ENCODE assay signal across 2 cellular contexts in genomic region chr13:80787604-80788003, GRCh38.
TF ChIP-seq lines count a peak whose summit lies in the region.

No MANE protein-coding gene starts in this region.

TF ChIP-seq in SK-N-SH, 30 proteins besides CTCF, POLR2A, EP300 and RAD21 (continued from another document):
- TF ChIP-seq ZBTB33 (IDR thresholded peaks at IDR 0.05; ENCODE audit: borderline replicate concordance, low read depth) = no peak
- no peak for TF ChIP-seq MEF2A (IDR thresholded peaks at IDR 0.05; ENCODE audit: borderline replicate concordance, low read depth)
- TF ChIP-seq FOXM1 (IDR thresholded peaks at IDR 0.05; ENCODE audit: low read depth) = no peak
- no peak for TF ChIP-seq NRF1 (IDR thresholded peaks at IDR 0.05; ENCODE audit: low read depth, low read length)
- TF ChIP-seq, protein P1, sequence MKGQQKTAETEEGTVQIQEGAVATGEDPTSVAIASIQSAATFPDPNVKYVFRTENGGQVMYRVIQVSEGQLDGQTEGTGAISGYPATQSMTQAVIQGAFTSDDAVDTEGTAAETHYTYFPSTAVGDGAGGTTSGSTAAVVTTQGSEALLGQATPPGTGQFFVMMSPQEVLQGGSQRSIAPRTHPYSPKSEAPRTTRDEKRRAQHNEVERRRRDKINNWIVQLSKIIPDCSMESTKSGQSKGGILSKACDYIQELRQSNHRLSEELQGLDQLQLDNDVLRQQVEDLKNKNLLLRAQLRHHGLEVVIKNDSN (IDR thresholded peaks at IDR 0.05; ENCODE audit: borderline replicate concordance, low read depth) = no peak
- TF ChIP-seq, protein P2, sequence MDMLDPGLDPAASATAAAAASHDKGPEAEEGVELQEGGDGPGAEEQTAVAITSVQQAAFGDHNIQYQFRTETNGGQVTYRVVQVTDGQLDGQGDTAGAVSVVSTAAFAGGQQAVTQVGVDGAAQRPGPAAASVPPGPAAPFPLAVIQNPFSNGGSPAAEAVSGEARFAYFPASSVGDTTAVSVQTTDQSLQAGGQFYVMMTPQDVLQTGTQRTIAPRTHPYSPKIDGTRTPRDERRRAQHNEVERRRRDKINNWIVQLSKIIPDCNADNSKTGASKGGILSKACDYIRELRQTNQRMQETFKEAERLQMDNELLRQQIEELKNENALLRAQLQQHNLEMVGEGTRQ (IDR thresholded peaks at IDR 0.05; ENCODE audit: borderline replicate concordance, low read depth, low read length) = no peak
- no peak for TF ChIP-seq NFIC (IDR thresholded peaks at IDR 0.05; ENCODE audit: borderline replicate concordance)
- no peak for TF ChIP-seq TAF1 (IDR thresholded peaks at IDR 0.05; ENCODE audit: borderline replicate concordance, low read depth, low read length)
- no peak for TF ChIP-seq TCF12 (IDR thresholded peaks at IDR 0.05)
- TF ChIP-seq RCOR1 (IDR thresholded peaks at IDR 0.05; ENCODE audit: low read length) = no peak
- no peak for TF ChIP-seq RFX5 (IDR thresholded peaks at IDR 0.05; ENCODE audit: low read length)
- TF ChIP-seq YY1 (IDR thresholded peaks at IDR 0.05; ENCODE audit: low read depth) = no peak
- TF ChIP-seq MXI1 (IDR thresholded peaks at IDR 0.05; ENCODE audit: low read depth, low read length) = no peak
- no peak for TF ChIP-seq SMC3 (IDR thresholded peaks at IDR 0.05; ENCODE audit: low read depth, low read length)
- no peak for TF ChIP-seq TEAD4 (IDR thresholded peaks at IDR 0.05; ENCODE audit: borderline replicate concordance, insufficient read depth)
- no peak for TF ChIP-seq RXRA (IDR thresholded peaks at IDR 0.05; ENCODE audit: borderline replicate concordance, low read depth)
- no peak for TF ChIP-seq EZH2phosphoT487 (IDR thresholded peaks at IDR 0.05; ENCODE audit: borderline replicate concordance, low read depth)

TF ChIP-seq in endothelial cell of umbilical vein, 7 proteins besides CTCF, POLR2A, EP300 and RAD21 (continued from another document):
- no peak for TF ChIP-seq MAX (IDR thresholded peaks at IDR 0.05; ENCODE audit: insufficient read depth, insufficient read length)
